Comparison of ENCODE assay signal across 1 cellular context in genomic region chr6:47478233-47479155, GRCh38.
TF ChIP-seq lines count a peak whose summit lies in the region.

No MANE protein-coding gene starts in this region.

TF ChIP-seq in K562, 482 proteins besides CTCF, POLR2A, EP300 and RAD21 (continued from another document and continues in another):
- no peak for TF ChIP-seq CTCFL (IDR thresholded peaks at IDR 0.05; ENCODE audit: borderline replicate concordance, insufficient read depth, low read depth, low read length, poor library complexity, severe bottlenecking)
- TF ChIP-seq ZNF280B (CRISPR knock-in tag; IDR thresholded peaks at IDR 0.05) = no peak
- no peak for TF ChIP-seq ZNF212 (CRISPR knock-in tag; IDR thresholded peaks at IDR 0.05)
- 0 out of 2 replicates have a peak, but pooled peaks have one; percentile 44 for TF ChIP-seq BRD4 (IDR thresholded peaks at IDR 0.05)
- TF ChIP-seq, protein P1, sequence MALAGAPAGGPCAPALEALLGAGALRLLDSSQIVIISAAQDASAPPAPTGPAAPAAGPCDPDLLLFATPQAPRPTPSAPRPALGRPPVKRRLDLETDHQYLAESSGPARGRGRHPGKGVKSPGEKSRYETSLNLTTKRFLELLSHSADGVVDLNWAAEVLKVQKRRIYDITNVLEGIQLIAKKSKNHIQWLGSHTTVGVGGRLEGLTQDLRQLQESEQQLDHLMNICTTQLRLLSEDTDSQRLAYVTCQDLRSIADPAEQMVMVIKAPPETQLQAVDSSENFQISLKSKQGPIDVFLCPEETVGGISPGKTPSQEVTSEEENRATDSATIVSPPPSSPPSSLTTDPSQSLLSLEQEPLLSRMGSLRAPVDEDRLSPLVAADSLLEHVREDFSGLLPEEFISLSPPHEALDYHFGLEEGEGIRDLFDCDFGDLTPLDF (CRISPR knock-in tag; IDR thresholded peaks at IDR 0.05) = no peak
- no peak for TF ChIP-seq HNRNPK (IDR thresholded peaks at IDR 0.05; ENCODE audit: low read depth, low read length, poor library complexity, severe bottlenecking)
- TF ChIP-seq ZFP36 (IDR thresholded peaks at IDR 0.05; ENCODE audit: low read depth, low read length, partially characterized antibody) = no peak
- peak; percentile 80; the same call in 1 of the 2 replicates for TF ChIP-seq MTA1 (IDR thresholded peaks at IDR 0.05; ENCODE audit: borderline replicate concordance)
- TF ChIP-seq RBFOX2 (IDR thresholded peaks at IDR 0.05; ENCODE audit: low read depth, low read length) = peak; percentile 77
- 0 out of 2 replicates have a peak, but pooled peaks have one; percentile 24 for TF ChIP-seq POLR2AphosphoS5 (IDR thresholded peaks at IDR 0.05; ENCODE audit: control insufficient read depth, insufficient read depth, low read depth, low read length)
- no peak for TF ChIP-seq ZNF778 (CRISPR knock-in tag; IDR thresholded peaks at IDR 0.05)
- TF ChIP-seq NRF1 (conservative IDR thresholded peaks at IDR 0.05 in 1 of 2, IDR thresholded peaks at IDR 0.05 in 1 of 2) = 0 out of 4 replicates have a peak, but pooled peaks of 1 of the 2 experiments have one; percentile 19
- TF ChIP-seq, protein P2, sequence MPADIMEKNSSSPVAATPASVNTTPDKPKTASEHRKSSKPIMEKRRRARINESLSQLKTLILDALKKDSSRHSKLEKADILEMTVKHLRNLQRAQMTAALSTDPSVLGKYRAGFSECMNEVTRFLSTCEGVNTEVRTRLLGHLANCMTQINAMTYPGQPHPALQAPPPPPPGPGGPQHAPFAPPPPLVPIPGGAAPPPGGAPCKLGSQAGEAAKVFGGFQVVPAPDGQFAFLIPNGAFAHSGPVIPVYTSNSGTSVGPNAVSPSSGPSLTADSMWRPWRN (IDR thresholded peaks at IDR 0.05; ENCODE audit: low read depth) = no peak
- no peak for TF ChIP-seq NR1H2 (CRISPR knock-in tag; IDR thresholded peaks at IDR 0.05)
- TF ChIP-seq TSC22D4 (tag; IDR thresholded peaks at IDR 0.05) = no peak
- no peak for TF ChIP-seq SAFB (IDR thresholded peaks at IDR 0.05; ENCODE audit: borderline replicate concordance, low read depth, low read length)
- TF ChIP-seq, protein P3, sequence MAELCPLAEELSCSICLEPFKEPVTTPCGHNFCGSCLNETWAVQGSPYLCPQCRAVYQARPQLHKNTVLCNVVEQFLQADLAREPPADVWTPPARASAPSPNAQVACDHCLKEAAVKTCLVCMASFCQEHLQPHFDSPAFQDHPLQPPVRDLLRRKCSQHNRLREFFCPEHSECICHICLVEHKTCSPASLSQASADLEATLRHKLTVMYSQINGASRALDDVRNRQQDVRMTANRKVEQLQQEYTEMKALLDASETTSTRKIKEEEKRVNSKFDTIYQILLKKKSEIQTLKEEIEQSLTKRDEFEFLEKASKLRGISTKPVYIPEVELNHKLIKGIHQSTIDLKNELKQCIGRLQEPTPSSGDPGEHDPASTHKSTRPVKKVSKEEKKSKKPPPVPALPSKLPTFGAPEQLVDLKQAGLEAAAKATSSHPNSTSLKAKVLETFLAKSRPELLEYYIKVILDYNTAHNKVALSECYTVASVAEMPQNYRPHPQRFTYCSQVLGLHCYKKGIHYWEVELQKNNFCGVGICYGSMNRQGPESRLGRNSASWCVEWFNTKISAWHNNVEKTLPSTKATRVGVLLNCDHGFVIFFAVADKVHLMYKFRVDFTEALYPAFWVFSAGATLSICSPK (IDR thresholded peaks at IDR 0.05; ENCODE audit: borderline replicate concordance) = 0 out of 2 replicates have a peak, but pooled peaks have one; percentile 71
- no peak for TF ChIP-seq RB1 (IDR thresholded peaks at IDR 0.05; ENCODE audit: low read depth)
- TF ChIP-seq ZNF121 (CRISPR knock-in tag; conservative IDR thresholded peaks at IDR 0.05) = no peak
- TF ChIP-seq ERF (CRISPR knock-in tag; IDR thresholded peaks at IDR 0.05) = no peak
- no peak for TF ChIP-seq SP2 (IDR thresholded peaks at IDR 0.05; ENCODE audit: extremely low read depth, low read depth, low read length, poor library complexity, severe bottlenecking)
- no peak for TF ChIP-seq SMC3 (conservative IDR thresholded peaks at IDR 0.05; ENCODE audit: insufficient read depth, low read depth, low read length)
- TF ChIP-seq ETS2 (tag; IDR thresholded peaks at IDR 0.05; ENCODE audit: borderline replicate concordance, poor library complexity, severe bottlenecking) = no peak
- TF ChIP-seq MCM7 (IDR thresholded peaks at IDR 0.05) = no peak
- no peak for TF ChIP-seq PCBP2 (IDR thresholded peaks at IDR 0.05; ENCODE audit: low read depth, low read length, poor library complexity, severe bottlenecking)
- TF ChIP-seq ZNF592 (IDR thresholded peaks at IDR 0.05) = no peak
- TF ChIP-seq, protein P4, sequence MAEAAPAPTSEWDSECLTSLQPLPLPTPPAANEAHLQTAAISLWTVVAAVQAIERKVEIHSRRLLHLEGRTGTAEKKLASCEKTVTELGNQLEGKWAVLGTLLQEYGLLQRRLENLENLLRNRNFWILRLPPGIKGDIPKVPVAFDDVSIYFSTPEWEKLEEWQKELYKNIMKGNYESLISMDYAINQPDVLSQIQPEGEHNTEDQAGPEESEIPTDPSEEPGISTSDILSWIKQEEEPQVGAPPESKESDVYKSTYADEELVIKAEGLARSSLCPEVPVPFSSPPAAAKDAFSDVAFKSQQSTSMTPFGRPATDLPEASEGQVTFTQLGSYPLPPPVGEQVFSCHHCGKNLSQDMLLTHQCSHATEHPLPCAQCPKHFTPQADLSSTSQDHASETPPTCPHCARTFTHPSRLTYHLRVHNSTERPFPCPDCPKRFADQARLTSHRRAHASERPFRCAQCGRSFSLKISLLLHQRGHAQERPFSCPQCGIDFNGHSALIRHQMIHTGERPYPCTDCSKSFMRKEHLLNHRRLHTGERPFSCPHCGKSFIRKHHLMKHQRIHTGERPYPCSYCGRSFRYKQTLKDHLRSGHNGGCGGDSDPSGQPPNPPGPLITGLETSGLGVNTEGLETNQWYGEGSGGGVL (CRISPR knock-in tag; IDR thresholded peaks at IDR 0.05) = no peak
- no peak for TF ChIP-seq THRAP3 (IDR thresholded peaks at IDR 0.05; ENCODE audit: borderline replicate concordance)
- TF ChIP-seq, protein P5, sequence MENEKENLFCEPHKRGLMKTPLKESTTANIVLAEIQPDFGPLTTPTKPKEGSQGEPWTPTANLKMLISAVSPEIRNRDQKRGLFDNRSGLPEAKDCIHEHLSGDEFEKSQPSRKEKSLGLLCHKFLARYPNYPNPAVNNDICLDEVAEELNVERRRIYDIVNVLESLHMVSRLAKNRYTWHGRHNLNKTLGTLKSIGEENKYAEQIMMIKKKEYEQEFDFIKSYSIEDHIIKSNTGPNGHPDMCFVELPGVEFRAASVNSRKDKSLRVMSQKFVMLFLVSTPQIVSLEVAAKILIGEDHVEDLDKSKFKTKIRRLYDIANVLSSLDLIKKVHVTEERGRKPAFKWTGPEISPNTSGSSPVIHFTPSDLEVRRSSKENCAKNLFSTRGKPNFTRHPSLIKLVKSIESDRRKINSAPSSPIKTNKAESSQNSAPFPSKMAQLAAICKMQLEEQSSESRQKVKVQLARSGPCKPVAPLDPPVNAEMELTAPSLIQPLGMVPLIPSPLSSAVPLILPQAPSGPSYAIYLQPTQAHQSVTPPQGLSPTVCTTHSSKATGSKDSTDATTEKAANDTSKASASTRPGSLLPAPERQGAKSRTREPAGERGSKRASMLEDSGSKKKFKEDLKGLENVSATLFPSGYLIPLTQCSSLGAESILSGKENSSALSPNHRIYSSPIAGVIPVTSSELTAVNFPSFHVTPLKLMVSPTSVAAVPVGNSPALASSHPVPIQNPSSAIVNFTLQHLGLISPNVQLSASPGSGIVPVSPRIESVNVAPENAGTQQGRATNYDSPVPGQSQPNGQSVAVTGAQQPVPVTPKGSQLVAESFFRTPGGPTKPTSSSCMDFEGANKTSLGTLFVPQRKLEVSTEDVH (IDR thresholded peaks at IDR 0.05; ENCODE audit: low read depth, partially characterized antibody) = no peak
- 0 out of 2 replicates have a peak, but pooled peaks have one; percentile 27 for TF ChIP-seq L3MBTL2 (IDR thresholded peaks at IDR 0.05)
- peak; percentile 32; the same call in 1 of the 2 replicates for TF ChIP-seq FOXM1 (IDR thresholded peaks at IDR 0.05; ENCODE audit: low read depth)
- TF ChIP-seq FOXM1 (CRISPR knock-in tag; IDR thresholded peaks at IDR 0.05; ENCODE audit: low read depth) = no peak; the same call in 1 of the 2 replicates
- no peak for TF ChIP-seq ZNF174 (CRISPR knock-in tag; IDR thresholded peaks at IDR 0.05)
